22 cellular contexts compared by ENCODE assay signal in genomic region chr1:4422496-4423289, GRCh38.
DNase-seq lines count a peak whose midpoint lies in the region; ATAC-seq and TF ChIP-seq lines count a peak whose summit lies in the region.
"Had no signal": no experiment of that assay in that cellular context is flagged by ENCODE, and none has a peak within 500 bp of the region (broad histone marks: within the 10 kb centered on the region; RNA-seq: fewer than 3 reads in every experiment).

No MANE protein-coding gene starts in this region.

- H3K4me3 ChIP-seq in BLaER1: no peak overlapping the region; the same call in 1 of the 2 replicates
- H3K4me3 ChIP-seq: lung, ovary, PC-9, SJCRH30, skin epidermis, uterus had no signal

- H3K9ac ChIP-seq in BLaER1: 0 out of 2 replicates have a peak overlapping the region, but pooled peaks have one; percentile 27

- peak overlapping the region; percentile 74 for H3K27ac ChIP-seq in BLaER1
- H3K27ac ChIP-seq: ovary, PC-9, SJCRH30, skin epidermis, uterus had no signal

- H3K4me3 Mint-ChIP-seq in neural crest cell (peak overlapping the region; percentile 5), Calu3 (ENCODE audit: low read depth, unreplicated experiment) (no peak overlapping the region)
- H3K4me3 Mint-ChIP-seq: activated T-cell treated with anti-CD3 and anti-CD28 coated beads, Interleukin-2, amount 50 U/mL, for 72 hours; CD8-positive, alpha-beta T cell; T-helper 2 cell treated with Interferon-gamma antibody and Interleukin-4, amounts not matched to agents 5 μg/mL and 100 μg/mL, for 36 hours had no signal

- H3K36me3 Mint-ChIP-seq in neural crest cell (ENCODE audit: low read depth): peaks cover 3% of the 10 kb centered on the region
- H3K36me3 Mint-ChIP-seq in Calu3 (ENCODE audit: insufficient read depth, unreplicated experiment): no peaks in the 10 kb centered on the region
- H3K36me3 Mint-ChIP-seq: CD8-positive, alpha-beta T cell had no signal

- intact Hi-C loops in Calu3 (cut with micrococcal nuclease; ENCODE audit: unreplicated experiment): no loop called here

- H3K4me1 Mint-ChIP-seq in neural crest cell (peaks cover 25% of the 10 kb centered on the region), Calu3 (ENCODE audit: low read depth, unreplicated experiment) (no peaks in the 10 kb centered on the region)

- H3K27me3 Mint-ChIP-seq in neural crest cell (ENCODE audit: low read depth) (no peaks in the 10 kb centered on the region), Calu3 (ENCODE audit: unreplicated experiment) (no peaks in the 10 kb centered on the region)

- H3K27me3 ChIP-seq in BLaER1: no peaks in the 10 kb centered on the region
- H3K27me3 ChIP-seq: ovary, uterus had no signal

- peak; percentile 33 for DNase-seq in NAMALWA (ENCODE audit: low spot score)
- peak; percentile 53 for DNase-seq in ecto neural progenitor cell (ENCODE audit: low spot score)
- DNase-seq in neural crest cell (ENCODE audit: low read depth, low spot score): peak; percentile 11
- no peak for DNase-seq in glomerular visceral epithelial cell (ENCODE audit: extremely low spot score)
- DNase-seq in Calu3: no peak
- no peak for DNase-seq in NCI-H2196 (lab: John Stamatoyannopoulos, UW; ENCODE audit: unreplicated experiment)
- DNase-seq: activated CD4-positive, CD25-positive, alpha-beta regulatory T cell; activated T-cell treated with anti-CD3 and anti-CD28 coated beads, Interleukin-2, amount 50 U/mL, for 72 hours; CD8-positive, alpha-beta T cell; NCI-H2171; NCI-H774; ovary; PC-9; stimulated activated CD4-positive, alpha-beta T cell treated with anti-CD3 and anti-CD28 coated beads, Interleukin-4, amount 100 ng/mL, for 1 hour; uterus had no signal

- peak overlapping the region; percentile 86 for H3K4me2 ChIP-seq in BLaER1
- H3K4me2 ChIP-seq: PC-9 had no signal

- CTCF ChIA-PET in Calu3 (lab: Charles Lee): no interaction called here

- H3K27ac Mint-ChIP-seq in neural crest cell (ENCODE audit: unreplicated experiment) (peak overlapping the region; percentile 79), Calu3 (ENCODE audit: unreplicated experiment) (no peak overlapping the region)
- H3K27ac Mint-ChIP-seq: activated naive CD4-positive, alpha-beta T cell treated with anti-CD3 and anti-CD28 coated beads, Interleukin-2, amount 50 U/mL, for 72 hours; activated T-cell treated with anti-CD3 and anti-CD28 coated beads, Interleukin-2, amount 50 U/mL, for 72 hours; CD8-positive, alpha-beta T cell; T-helper 2 cell treated with Interferon-gamma antibody and Interleukin-4, amounts not matched to agents 5 μg/mL and 100 μg/mL, for 36 hours had no signal

- TF ChIP-seq CTCF in neural crest cell (conservative IDR thresholded peaks at IDR 0.05) (peak; percentile 55), Calu3 (IDR thresholded peaks at IDR 0.05; ENCODE audit: unreplicated experiment) (no peak)

- H3K4me1 ChIP-seq in BLaER1: peaks cover 40% of the 10 kb centered on the region
- H3K4me1 ChIP-seq: SJCRH30, uterus had no signal

- H3K9me3 Mint-ChIP-seq in neural crest cell (peaks cover 2% of the 10 kb centered on the region), Calu3 (ENCODE audit: low read depth, unreplicated experiment) (peaks cover 14% of the 10 kb centered on the region)

- ATAC-seq in HG03442 (IDR thresholded peaks at IDR 0.05; ENCODE audit: unreplicated experiment): no peak
- ATAC-seq: activated naive CD4-positive, alpha-beta T cell treated with anti-CD3 and anti-CD28 coated beads, Interleukin-2, amount 50 U/mL, for 72 hours; activated T-cell treated with anti-CD3 and anti-CD28 coated beads, Interleukin-2, amount 50 U/mL, for 72 hours; CD8-positive, alpha-beta T cell had no signal

- H4K20me1 ChIP-seq in BLaER1: no peaks in the 10 kb centered on the region

- BruUV-seq in Calu3 (replicated peaks; lab: Mats Ljungman, UMichigan): no TSS peak

- no peaks in the 10 kb centered on the region; the same call in 1 of the 2 replicates for H3K36me3 ChIP-seq in BLaER1
- H3K36me3 ChIP-seq: ovary, SJCRH30, uterus had no signal

- peaks cover 27% of the 10 kb centered on the region for H3K9me3 ChIP-seq in BLaER1
- H3K9me3 ChIP-seq: uterus had no signal

Comparison
In these comparisons a context has a peak if more than half of its experiments do, and no peak if none do; other contexts are left out.
1. DNase-seq: peak in NAMALWA (single experiment), ecto neural progenitor cell (single experiment) and neural crest cell (single experiment); none in glomerular visceral epithelial cell (single experiment), Calu3 (single experiment) and NCI-H2196 (single experiment).